1 cellular context compared by ENCODE assay signal in the genomic region with DNA sequence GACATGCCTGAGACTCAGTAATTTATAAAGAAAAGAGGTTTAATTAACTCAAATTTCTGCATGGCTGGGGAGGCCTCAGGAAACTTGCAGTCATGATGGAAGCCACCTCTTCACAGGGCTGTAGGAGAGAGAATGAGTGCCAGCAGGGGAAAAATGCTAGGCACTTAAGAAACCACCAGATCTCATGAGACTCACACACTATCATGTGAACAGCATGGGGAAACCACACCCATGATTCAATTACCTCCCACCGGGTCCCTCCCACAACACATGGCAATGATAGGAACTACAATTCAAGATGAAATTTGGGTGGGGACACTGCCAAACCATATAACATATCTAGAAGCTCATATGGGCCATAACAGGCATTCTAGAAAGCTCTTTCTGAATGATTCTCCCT.
TF ChIP-seq lines count a peak whose summit lies in the region.

No MANE protein-coding gene starts in this region.

TF ChIP-seq in IMR-90, 13 proteins besides CTCF, POLR2A, EP300 and RAD21 (continued from another document):
- TF ChIP-seq, protein P1, sequence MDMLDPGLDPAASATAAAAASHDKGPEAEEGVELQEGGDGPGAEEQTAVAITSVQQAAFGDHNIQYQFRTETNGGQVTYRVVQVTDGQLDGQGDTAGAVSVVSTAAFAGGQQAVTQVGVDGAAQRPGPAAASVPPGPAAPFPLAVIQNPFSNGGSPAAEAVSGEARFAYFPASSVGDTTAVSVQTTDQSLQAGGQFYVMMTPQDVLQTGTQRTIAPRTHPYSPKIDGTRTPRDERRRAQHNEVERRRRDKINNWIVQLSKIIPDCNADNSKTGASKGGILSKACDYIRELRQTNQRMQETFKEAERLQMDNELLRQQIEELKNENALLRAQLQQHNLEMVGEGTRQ (IDR thresholded peaks at IDR 0.05; ENCODE audit: low read depth, low read length), result no peak
- no peak for TF ChIP-seq MXI1 (IDR thresholded peaks at IDR 0.05; ENCODE audit: borderline replicate concordance, low read depth, low read length)
- TF ChIP-seq CHD1 (IDR thresholded peaks at IDR 0.05; ENCODE audit: low read depth, low read length), result no peak
